Comparison of ENCODE assay signal across 26 cellular contexts in genomic region chr9:136499935-136500910, GRCh38.
"Had no signal": no experiment of that assay in that cellular context is flagged by ENCODE, and none has a peak within 500 bp of the region (broad histone marks: within the 10 kb centered on the region; RNA-seq: fewer than 3 reads in every experiment).

No MANE protein-coding gene starts in this region.

- H3K27ac Mint-ChIP-seq: activated T-helper 2 cell treated with anti-CD3 and anti-CD28 coated beads, Interferon-gamma antibody, Interleukin-2, Interleukin-4, amounts not matched to agents 10 μg/mL and 5 μg/mL and 100 μg/mL, durations not matched to agents 14 hours and 24 hours and 36 hours; naive B cell; progenitor cell of endocrine pancreas; type B pancreatic cell had no signal

- H3K27ac ChIP-seq: esophagus muscularis mucosa, hepatocyte, left lung, thoracic aorta, vagina had no signal

- H3K79me2 ChIP-seq: hepatocyte had no signal

- H2AFZ ChIP-seq: hepatocyte had no signal

- H3K4me1 Mint-ChIP-seq: naive B cell; stimulated activated naive B cell treated with anti-CD40 and anti-IgM and Interleukin-4, amounts not matched to agents 10 μg/mL and 1 μg/mL and 100 μg/mL, for 72 hours had no signal

- H3K27me3 Mint-ChIP-seq: naive B cell; progenitor cell of endocrine pancreas; stimulated activated naive B cell treated with anti-CD40 and anti-IgM and Interleukin-4, amounts not matched to agents 10 μg/mL and 1 μg/mL and 100 μg/mL, for 72 hours; type B pancreatic cell had no signal

- H3K4me3 ChIP-seq: esophagus muscularis mucosa, hepatocyte, left lung, lung, thoracic aorta, vagina had no signal

- DNase-seq: activated CD4-positive, alpha-beta T cell treated with anti-CD3 and anti-CD28 coated beads for 1 hour; activated CD4-positive, alpha-beta T cell treated with anti-CD3 and anti-CD28 coated beads, Interleukin-2, amount 50 U/mL, for 4 hours; activated CD8-positive, alpha-beta memory T cell treated with anti-CD3 and anti-CD28 coated beads for 24 hours; activated CD8-positive, alpha-beta memory T cell treated with anti-CD3 and anti-CD28 coated beads, Interleukin-2, amount 50 U/mL, for 48 hours; activated naive CD4-positive, alpha-beta T cell; activated T-cell treated with anti-CD3 and anti-CD28 coated beads, Interleukin-2, amount 50 U/mL, for 4 hours; dermis blood vessel endothelial cell; effector memory CD4-positive, alpha-beta T cell; glutamatergic neuron; kidney glomerular epithelial cell; left lung; naive B cell; retina; stimulated activated CD4-positive, alpha-beta T cell treated with anti-CD3 and anti-CD28 coated beads, Interleukin-2, amount 100 ng/mL, for 48 hours; stimulated activated CD8-positive, alpha-beta memory T cell treated with anti-CD3 and anti-CD28 coated beads, Interleukin-4, amount 100 ng/mL, for 48 hours; stimulated activated naive B cell treated with anti-CD40 and anti-IgM and Interleukin-4, amounts not matched to agents 10 μg/mL and 1 μg/mL and 100 μg/mL, for 72 hours; T-helper 9 cell had no signal

- H3K9me3 ChIP-seq: esophagus muscularis mucosa, left lung, thoracic aorta, vagina had no signal

- H3K4me1 ChIP-seq: left lung, vagina had no signal

- H3K9me3 Mint-ChIP-seq: activated T-cell treated with anti-CD3 and anti-CD28 coated beads, Interleukin-2, amount 50 U/mL, for 4 hours; activated T-helper 2 cell treated with anti-CD3 and anti-CD28 coated beads, Interferon-gamma antibody, Interleukin-2, Interleukin-4, amounts not matched to agents 10 μg/mL and 5 μg/mL and 100 μg/mL, durations not matched to agents 14 hours and 24 hours and 36 hours; naive B cell; stimulated activated naive B cell treated with anti-CD40 and anti-IgM and Interleukin-4, amounts not matched to agents 10 μg/mL and 1 μg/mL and 100 μg/mL, for 72 hours; type B pancreatic cell had no signal

- H3K4me2 ChIP-seq: hepatocyte had no signal

- H3K4me3 Mint-ChIP-seq: activated T-cell treated with anti-CD3 and anti-CD28 coated beads, Interleukin-2, amount 50 U/mL, for 4 hours; naive B cell; stimulated activated naive B cell treated with anti-CD40 and anti-IgM and Interleukin-4, amounts not matched to agents 10 μg/mL and 1 μg/mL and 100 μg/mL, for 72 hours; type B pancreatic cell had no signal

- H3K27me3 ChIP-seq: esophagus muscularis mucosa, hepatocyte, left lung, vagina had no signal

- ATAC-seq: activated T-cell treated with anti-CD3 and anti-CD28 coated beads, Interleukin-2, amount 50 U/mL, for 4 hours; left lung; stimulated activated naive B cell treated with anti-CD40 and anti-IgM and Interleukin-4, amounts not matched to agents 10 μg/mL and 1 μg/mL and 100 μg/mL, for 72 hours had no signal

- FAIRE-seq: frontal cortex had no signal
